8 cellular contexts compared by ENCODE assay signal in genomic region chr14:35046751-35047536, GRCh38. TPM values are rescaled to one million over a fixed set of nuclear protein-coding genes. Genes with fewer than 3 reads are reported as not detected.
DNase-seq lines count a peak whose midpoint lies in the region; ATAC-seq and TF ChIP-seq lines count a peak whose summit lies in the region.

No MANE protein-coding gene starts in this region.

- H3K4me1 ChIP-seq in iPS-20b (ENCODE audit: insufficient read depth, low read length) (no peaks in the 10 kb centered on the region), spleen (peaks cover 12 to 55% (median 28%) of the 10 kb centered on the region in 6 donors)

- H3K4me1 Mint-ChIP-seq in CD14-positive monocyte: peaks cover 26% of the 10 kb centered on the region

- DNase-seq in CD14-positive monocyte (ENCODE audit: low spot score) (peak; percentile 46), NCI-H69 (lab: John Stamatoyannopoulos, UW) (peak; percentile 85), astrocyte of the cerebellum (ENCODE audit: low read depth) (no peak), spleen (no peak)
- DNase-seq in stimulated activated CD4-positive, alpha-beta T cell treated with anti-CD3 and anti-CD28 coated beads, Interleukin-1b, Interleukin-23, amount 100 ng/mL, for 48 hours: no peak

- peaks cover 0 to 3% (median 0%) of the 10 kb centered on the region in 3 donors for H3K27me3 Mint-ChIP-seq in CD14-positive monocyte (ENCODE audit: low read depth in 3 of 3)

- peak overlapping the region; percentile 96 for H3K4me3 Mint-ChIP-seq in CD14-positive monocyte

- peak overlapping the region; percentile 96 for H3K4me3 ChIP-seq in astrocyte of the cerebellum (ENCODE audit: low read depth, low read length)
- H3K4me3 ChIP-seq in iPS-20b (ENCODE audit: low read length): peak overlapping the region; percentile 87
- peak overlapping the region; percentile 62 to 88 (median 78) for H3K4me3 ChIP-seq in spleen

- 0 out of 2 replicates have a peak, but pooled peaks cover 6% of the 10 kb centered on the region for H3K36me3 ChIP-seq in iPS-20b (ENCODE audit: insufficient read depth, low read depth, low read length)
- H3K36me3 ChIP-seq in spleen: peaks cover 0 to 32% (median 0%) of the 10 kb centered on the region in 6 donors

- peak; percentile 26 for ATAC-seq in GM18867 (IDR thresholded peaks at IDR 0.05; ENCODE audit: unreplicated experiment)
- peak; percentile 12 for ATAC-seq in HG03103 (IDR thresholded peaks at IDR 0.05; ENCODE audit: low read depth, unreplicated experiment)

- in situ Hi-C loops in astrocyte of the cerebellum (cut with HindIII; ENCODE audit: low sequenced_read_pairs): no loop called here

- intact Hi-C loops in CD14-positive monocyte (cut with micrococcal nuclease) (loop anchor here (2.0 to 10.0 kb wide), 7 partner anchors 62 to 258 kb away; partner anchors contain the start of genes PPP2R3C (in 2 of the 2), SRP54 (in 2 of the 2) and PRORP (in 1 of the 2)), spleen (cut with DNase I; ENCODE audit: low total_unique reads) (no loop called here)

- no peaks in the 10 kb centered on the region for H3K9me3 Mint-ChIP-seq in CD14-positive monocyte

- no peak for TF ChIP-seq POLR2A in spleen (IDR thresholded peaks at IDR 0.05)

- WGBS in spleen, 5 donors: 24 to 30% (median 26%) methylated on average over 20 to 23 of the region's 23 CpGs

- peaks cover 7 to 11% of the 10 kb centered on the region in 2 donors for H3K36me3 Mint-ChIP-seq in CD14-positive monocyte

- H3K27ac Mint-ChIP-seq in CD14-positive monocyte: peak overlapping the region; percentile 94 to 100 (median 98)

- H3K9me3 ChIP-seq in iPS-20b (ENCODE audit: insufficient read depth, low read depth, low read length) (no peaks in the 10 kb centered on the region), spleen (no peaks in the 10 kb centered on the region)

- peak overlapping the region; percentile 91 for H3K9ac ChIP-seq in iPS-20b (ENCODE audit: low read depth, low read length)

- H3K27ac ChIP-seq in iPS-20b (ENCODE audit: low read length) (no peak overlapping the region), spleen (peak overlapping the region; percentile 93 to 99 (median 98))

- TF ChIP-seq CTCF in CD14-positive monocyte (IDR thresholded peaks at IDR 0.05) (no peak), astrocyte of the cerebellum (IDR thresholded peaks at IDR 0.05; ENCODE audit: low read depth, low read length, missing control alignments) (no peak), spleen (IDR thresholded peaks at IDR 0.05 in 8 of 11, conservative IDR thresholded peaks at IDR 0.05 in 3 of 11) (no peak)

- H3K27me3 ChIP-seq in iPS-20b (ENCODE audit: insufficient read depth, low read length): no peaks in the 10 kb centered on the region
- no peaks in the 10 kb centered on the region for H3K27me3 ChIP-seq in spleen (replicated peaks in 1 of 7)

RNA-seq across cellular contexts. Expression of gene FAM177A1, which starts 0.9 kb away (rescaled TPM):
- polyA plus RNA-seq in CD14-positive monocyte (10 to 100 TPM; 29.4 to 48.1 TPM), spleen (10 to 100 TPM; 17.5 to 24.2 (median 21.3) TPM)
- total RNA-seq in spleen: 10 to 100 TPM; 25.2 to 47.0 (median 28.3) TPM

Comparison
In these comparisons a context has a peak if more than half of its experiments do, and no peak if none do; other contexts are left out.
1. DNase-seq: peak in CD14-positive monocyte (single experiment) and NCI-H69 (single experiment); none in astrocyte of the cerebellum (single experiment), spleen (single experiment) and stimulated activated CD4-positive, alpha-beta T cell treated with anti-CD3 and anti-CD28 coated beads, Interleukin-1b, Interleukin-23, amount 100 ng/mL, for 48 hours (single experiment).
2. Peak in every context shown above with its lines, with median percentiles within 50 percentile points of each other: H3K4me3 ChIP-seq.